ENCODE assay signal across 1 cellular context in the genomic region with DNA sequence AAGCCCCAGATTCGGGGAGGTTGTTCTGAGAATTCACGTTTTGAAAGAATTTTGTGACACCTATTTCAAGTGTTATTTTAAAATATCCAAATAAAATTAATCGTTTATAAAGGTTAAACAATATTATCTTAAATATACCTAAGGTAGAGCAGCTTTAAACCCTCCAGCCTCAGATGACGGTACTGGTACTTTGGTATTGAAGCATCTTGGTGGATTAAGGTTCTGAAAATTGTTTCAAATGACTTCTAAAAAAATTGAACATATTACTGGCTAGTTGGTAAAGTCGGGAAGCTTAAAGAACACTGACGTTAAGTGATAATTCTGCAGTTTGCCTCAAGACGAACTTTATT.
TF ChIP-seq lines count a peak whose summit lies in the region.

No MANE protein-coding gene starts in this region.

TF ChIP-seq in H1, 55 proteins besides CTCF, POLR2A, EP300 and RAD21:
- TF ChIP-seq PHF8 (conservative IDR thresholded peaks at IDR 0.05; ENCODE audit: low read depth, low read length) (no peak), CTBP2 (IDR thresholded peaks at IDR 0.05; ENCODE audit: borderline replicate concordance, insufficient read depth, insufficient read length, low read length) (peak; percentile 13), GABPA (IDR thresholded peaks at IDR 0.05; ENCODE audit: borderline replicate concordance, insufficient read depth, low read length) (no peak), TAF1 (IDR thresholded peaks at IDR 0.05; ENCODE audit: low read depth, low read length) (no peak)
